ENCODE assay signal across 18 cellular contexts in genomic region chr12:25824729-25825128, GRCh38.
DNase-seq lines count a peak whose midpoint lies in the region; ATAC-seq and TF ChIP-seq lines count a peak whose summit lies in the region.
"Had no signal": no experiment of that assay in that cellular context is flagged by ENCODE, and none has a peak within 500 bp of the region (broad histone marks: within the 10 kb centered on the region; RNA-seq: fewer than 3 reads in every experiment).

No MANE protein-coding gene starts in this region.

- no peaks in the 10 kb centered on the region for H3K27me3 ChIP-seq in GM23338 (ENCODE audit: insufficient read depth)
- H3K27me3 ChIP-seq in adipocyte (replicated peaks; ENCODE audit: control insufficient read depth, insufficient read depth, low read length): no peaks in the 10 kb centered on the region
- H3K27me3 ChIP-seq in right cardiac atrium (ENCODE audit: control insufficient read depth, insufficient read depth): no peaks in the 10 kb centered on the region
- H3K27me3 ChIP-seq in sigmoid colon: no peaks in the 10 kb centered on the region
- H3K27me3 ChIP-seq in ovary: no peaks in the 10 kb centered on the region
- H3K27me3 ChIP-seq in mesendoderm (ENCODE audit: insufficient read depth, low read length, poor library complexity): no peaks in the 10 kb centered on the region

- no peak for ATAC-seq in GM23338
- peak; percentile 59 to 79 for ATAC-seq in right cardiac atrium
- ATAC-seq: PC-3 had no signal

- H3K9ac ChIP-seq in adipocyte (ENCODE audit: low read length) (peak overlapping the region; percentile 36), mesendoderm (ENCODE audit: low read length) (no peak overlapping the region)
- H3K9ac ChIP-seq: GM23248 had no signal

- no peak overlapping the region for H4K5ac ChIP-seq in mesendoderm (ENCODE audit: low read length)

- H3K9me2 ChIP-seq in GM23338 (ENCODE audit: insufficient read depth): no peaks in the 10 kb centered on the region

- H3K56ac ChIP-seq in mesendoderm (ENCODE audit: low read length): no peak overlapping the region

- H3F3A ChIP-seq in GM23338 (replicated peaks; ENCODE audit: low read depth): no peaks in the 10 kb centered on the region

- H3K4me2 ChIP-seq in GM23338 (no peak overlapping the region), mesendoderm (ENCODE audit: low read length) (no peak overlapping the region)

- H3K4me1 ChIP-seq in GM23338 (ENCODE audit: insufficient read depth): no peaks in the 10 kb centered on the region
- H3K4me1 ChIP-seq in adipocyte (ENCODE audit: control insufficient read depth, insufficient read depth, low read length): peaks cover 29% of the 10 kb centered on the region
- peaks cover 5% of the 10 kb centered on the region for H3K4me1 ChIP-seq in right cardiac atrium (ENCODE audit: control insufficient read depth, insufficient read depth, low read length)
- H3K4me1 ChIP-seq in sigmoid colon: peaks cover 0 to 42% (median 36%) of the 10 kb centered on the region in 4 donors
- H3K4me1 ChIP-seq in ovary (ENCODE audit: insufficient read depth): no peaks in the 10 kb centered on the region
- no peaks in the 10 kb centered on the region for H3K4me1 ChIP-seq in mesendoderm (ENCODE audit: control insufficient read depth, low read depth, low read length)

- no peak overlapping the region for H2BK120ac ChIP-seq in mesendoderm (ENCODE audit: low read depth, low read length)

- DNase-seq in GM23338 (ENCODE audit: low spot score) (no peak), adipocyte (ENCODE audit: low read depth) (no peak), right cardiac atrium (no peak), sigmoid colon (no peak), T1000 (lab: John Stamatoyannopoulos, UW) (no peak), ovary (no peak), mesendoderm (no peak)
- DNase-seq: ACHN; CD4-positive, alpha-beta memory T cell; DMS79 treated with DMSO at 0.1 percent for 48 hours; GM23248; MV-4-11; NCI-H1436 treated with DMSO at 0.1 percent for 48 hours; NCI-H2081; NCI-H2227 treated with DMSO at 0.1 percent for 48 hours; NCI-H524 treated with DMSO at 0.1 percent for 48 hours; PC-3 had no signal

- no peak overlapping the region for H3K4me3 Mint-ChIP-seq in GM23338
- H3K4me3 Mint-ChIP-seq: B cell; CD4-positive, alpha-beta memory T cell had no signal

- H3K79me2 ChIP-seq in GM23338 (replicated peaks; ENCODE audit: insufficient read depth) (no peaks in the 10 kb centered on the region), mesendoderm (ENCODE audit: control insufficient read depth, insufficient read depth, low read length) (no peaks in the 10 kb centered on the region)

- no peak overlapping the region for H2BK5ac ChIP-seq in mesendoderm (ENCODE audit: low read length)

- no peaks in the 10 kb centered on the region for H3K79me1 ChIP-seq in mesendoderm (ENCODE audit: low read length)

- H3K27ac Mint-ChIP-seq in GM23338: no peak overlapping the region
- H3K27ac Mint-ChIP-seq: B cell; CD4-positive, alpha-beta memory T cell had no signal

- H4K8ac ChIP-seq in mesendoderm (ENCODE audit: low read depth, low read length): no peak overlapping the region

- H3K36me3 Mint-ChIP-seq in GM23338 (ENCODE audit: low read depth): no peaks in the 10 kb centered on the region
- H3K36me3 Mint-ChIP-seq: CD4-positive, alpha-beta memory T cell had no signal

- H3K36me3 ChIP-seq in GM23338 (ENCODE audit: insufficient read depth) (no peaks in the 10 kb centered on the region), adipocyte (ENCODE audit: control insufficient read depth, insufficient read depth, low read length, severe bottlenecking) (no peaks in the 10 kb centered on the region), sigmoid colon (no peaks in the 10 kb centered on the region), ovary (no peaks in the 10 kb centered on the region), mesendoderm (ENCODE audit: control insufficient read depth, insufficient read depth, low read length) (no peaks in the 10 kb centered on the region)

- H3K9me3 ChIP-seq in adipocyte (ENCODE audit: control insufficient read depth, low read length) (no peaks in the 10 kb centered on the region), right cardiac atrium (ENCODE audit: control insufficient read depth, low read length) (no peaks in the 10 kb centered on the region), sigmoid colon (peaks cover 0 to 3% (median 0%) of the 10 kb centered on the region in 4 donors), ovary (no peaks in the 10 kb centered on the region)

- H3K9me3 Mint-ChIP-seq in GM23338: no peaks in the 10 kb centered on the region

- H2AK5ac ChIP-seq in mesendoderm (ENCODE audit: low read length): no peak overlapping the region

- H3K4me1 Mint-ChIP-seq in GM23338: no peaks in the 10 kb centered on the region; the same call in 2 of the 3 replicates
- H3K4me1 Mint-ChIP-seq: B cell had no signal

- TF ChIP-seq EP300 in sigmoid colon (IDR thresholded peaks at IDR 0.05) (peak in 3 of 4 donors; percentile 2 to 70 (median 40)), ovary (IDR thresholded peaks at IDR 0.05) (no peak)

- TF ChIP-seq POLR2A in sigmoid colon (IDR thresholded peaks at IDR 0.05) (no peak), ovary (IDR thresholded peaks at IDR 0.05) (no peak)

- H3K23ac ChIP-seq in mesendoderm (ENCODE audit: low read length): no peak overlapping the region

- H3K4me3 ChIP-seq in GM23338 (no peak overlapping the region), adipocyte (ENCODE audit: low read length) (peak overlapping the region; percentile 71), right cardiac atrium (ENCODE audit: low read length) (no peak overlapping the region), sigmoid colon (no peak overlapping the region), ovary (no peak overlapping the region), mesendoderm (ENCODE audit: low read length) (no peak overlapping the region)
- H3K4me3 ChIP-seq: GM23248 had no signal

- no peak overlapping the region for H3K4ac ChIP-seq in mesendoderm (ENCODE audit: low read depth, low read length)

- H3K27ac ChIP-seq in GM23338 (ENCODE audit: low read depth): no peak overlapping the region
- no peak overlapping the region for H3K27ac ChIP-seq in right cardiac atrium (ENCODE audit: low read length)
- H3K27ac ChIP-seq in sigmoid colon: peak overlapping the region in 3 of 4 donors; percentile 64 to 67 (median 66)
- H3K27ac ChIP-seq in ovary: no peak overlapping the region
- H3K27ac ChIP-seq in mesendoderm (ENCODE audit: low read depth, low read length): no peak overlapping the region
- H3K27ac ChIP-seq: GM23248 had no signal

- intact Hi-C loops in right cardiac atrium (cut with DNase I): no loop called here
- intact Hi-C loops in sigmoid colon (cut with DNase I): loop anchor here (5.0 to 10.0 kb wide), 3 partner anchors 133 to 387 kb away; partner anchors contain the start of gene RASSF8
- intact Hi-C loops in ovary (cut with DNase I): no loop called here

- peaks cover 2% of the 10 kb centered on the region for H3K27me3 Mint-ChIP-seq in GM23338 (ENCODE audit: insufficient read depth, low read depth, poor library complexity)

- no peaks in the 10 kb centered on the region for H4K20me1 ChIP-seq in GM23338 (replicated peaks; ENCODE audit: insufficient read depth)

- no peak overlapping the region for H2BK15ac ChIP-seq in mesendoderm (replicated peaks; ENCODE audit: low read depth)

- no peak for TF ChIP-seq CTCF in GM23338 (conservative IDR thresholded peaks at IDR 0.05; ENCODE audit: low read depth in 2 of 2)
- no peak for TF ChIP-seq CTCF in sigmoid colon (IDR thresholded peaks at IDR 0.05)
- TF ChIP-seq CTCF in ovary (IDR thresholded peaks at IDR 0.05): no peak

- H2AFZ ChIP-seq in GM23338: peak overlapping the region; percentile 74
- H2AFZ ChIP-seq: GM23248 had no signal

- 45% methylated on average over 2 of the region's 2 CpGs for WGBS in right cardiac atrium
- 83 to 92% methylated on average over 2 of the region's 2 CpGs for WGBS in sigmoid colon, 2 donors
- 33 to 58% (median 51%) methylated on average over 2 of the region's 2 CpGs for WGBS in ovary, 3 donors
- no CpG with 5 or more reads among the region's 2 CpGs for WGBS in mesendoderm (ENCODE audit: extremely low coverage, insufficient coverage, low lambda C conversion rate)

- no peak overlapping the region for H3K18ac ChIP-seq in mesendoderm (ENCODE audit: low read length)

TF ChIP-seq in GM23338, 12 proteins besides CTCF, POLR2A, EP300 and RAD21 (continues in another document):
- TF ChIP-seq NANOG (IDR thresholded peaks at IDR 0.05; ENCODE audit: borderline replicate concordance) (no peak), REST (IDR thresholded peaks at IDR 0.05; ENCODE audit: unreplicated experiment) (no peak), ZNF114 (CRISPR knock-in tag; IDR thresholded peaks at IDR 0.05) (no peak), STAT1 (IDR thresholded peaks at IDR 0.05; ENCODE audit: unreplicated experiment) (no peak), EZH2phosphoT487 (IDR thresholded peaks at IDR 0.05; ENCODE audit: unreplicated experiment) (no peak), JUNB (IDR thresholded peaks at IDR 0.05; ENCODE audit: unreplicated experiment) (no peak)

Comparison
In these comparisons a context has a peak if more than half of its experiments do, and no peak if none do; other contexts are left out.
1. H3K27ac ChIP-seq: peak in sigmoid colon (3 of 4); none in GM23338 (single experiment), right cardiac atrium (single experiment), ovary (0 of 2) and mesendoderm (single experiment).